Comparison of ENCODE assay signal across 1 cellular context in genomic region chr12:772056-772697, GRCh38.
TF ChIP-seq lines count a peak whose summit lies in the region.

No MANE protein-coding gene starts in this region.

TF ChIP-seq in WTC11, 78 proteins besides CTCF, POLR2A, EP300 and RAD21 (continued from another document):
- no peak for TF ChIP-seq CDX4 (CRISPR knock-in tag; IDR thresholded peaks at IDR 0.05; ENCODE audit: borderline replicate concordance)
